In genomic region chr3:49422379-49423248, GRCh38 we compare ENCODE assay signal across 9 cellular contexts. TPM values are rescaled to one million over a fixed set of nuclear protein-coding genes. Genes with fewer than 3 reads are reported as not detected.
DNase-seq lines count a peak whose midpoint lies in the region; ATAC-seq lines count a peak whose summit lies in the region.
"Had no signal": no experiment of that assay in that cellular context is flagged by ENCODE, and none has a peak within 500 bp of the region (broad histone marks: within the 10 kb centered on the region; RNA-seq: fewer than 3 reads in every experiment).

TSS of gene AMT (minus strand) at chr3:49422473. CDS start at chr3:49422450, 23 bp downstream.

- no peaks in the 10 kb centered on the region for H3K9me3 ChIP-seq in iPS-18a (ENCODE audit: control insufficient read depth, low read depth, low read length)

- H3K4me3 ChIP-seq in H7 (ENCODE audit: insufficient read depth, low read depth, low read length) (peak within 1 kb of the TSS; percentile 55), iPS-18a (ENCODE audit: low read length) (peak within 1 kb of the TSS; percentile 70)

- H3K27ac ChIP-seq in iPS-18a (ENCODE audit: low read length), result peak within 1 kb of the TSS; percentile 18

- ATAC-seq in GM21619 (IDR thresholded peaks at IDR 0.05; ENCODE audit: unreplicated experiment) (no peak), GM21360 (IDR thresholded peaks at IDR 0.05; ENCODE audit: unreplicated experiment) (no peak), GM21381 (IDR thresholded peaks at IDR 0.05; ENCODE audit: unreplicated experiment) (no peak)

- H3K27me3 ChIP-seq in H7 (ENCODE audit: control insufficient read depth, insufficient read depth, low read length) (no peaks in the 10 kb centered on the region), iPS-18a (ENCODE audit: control insufficient read depth, insufficient read depth, low read length) (no peaks in the 10 kb centered on the region)

- peak within 1 kb of the TSS; percentile 57 for H3K9ac ChIP-seq in iPS-18a (ENCODE audit: low read length)

- peaks cover 7% of the 10 kb centered on the region for H3K4me1 ChIP-seq in iPS-18a (ENCODE audit: control insufficient read depth, low read depth, low read length)

- DNase-seq in H7 (peak; percentile 96), astrocyte of the hippocampus (ENCODE audit: low read depth, low spot score) (peak; percentile 68), renal cortical epithelial cell (ENCODE audit: low read depth) (peak; percentile 24), NCI-H226 (no peak)
- DNase-seq: activated CD4-positive, alpha-beta T cell treated with anti-CD3 and anti-CD28 coated beads, Interleukin-2, amount 50 U/mL, for 4 hours had no signal

- H3K36me3 ChIP-seq in H7 (replicated peaks; ENCODE audit: control insufficient read depth, insufficient read depth, low read length), result peaks cover 5% of the 10 kb centered on the region
- H3K36me3 ChIP-seq in iPS-18a (ENCODE audit: control insufficient read depth, low read depth, low read length), result no peaks in the 10 kb centered on the region

RNA-seq across cellular contexts. Expression of gene AMT, which starts in this region (rescaled TPM):
- 48.1 and 60.4 TPM in 2 replicates for total RNA-seq in H7 (2014; rRNA removed; shearing (Covaris generic))
- 0.52 and 0.85 TPM in 2 replicates for total RNA-seq in renal cortical epithelial cell

Comparison
In these comparisons a context has a peak if more than half of its experiments do, and no peak if none do; other contexts are left out.
1. RNA of gene AMT (total RNA-seq): 48.1 to 60.4 TPM in H7; 0.52 to 0.85 TPM in renal cortical epithelial cell; every median in the first group is over 10 times any median in the second.
2. Peak in DNase-seq in renal cortical epithelial cell; RNA of the gene not detected or under 1 TPM.